ENCODE assay signal across 8 cellular contexts in the genomic region with DNA sequence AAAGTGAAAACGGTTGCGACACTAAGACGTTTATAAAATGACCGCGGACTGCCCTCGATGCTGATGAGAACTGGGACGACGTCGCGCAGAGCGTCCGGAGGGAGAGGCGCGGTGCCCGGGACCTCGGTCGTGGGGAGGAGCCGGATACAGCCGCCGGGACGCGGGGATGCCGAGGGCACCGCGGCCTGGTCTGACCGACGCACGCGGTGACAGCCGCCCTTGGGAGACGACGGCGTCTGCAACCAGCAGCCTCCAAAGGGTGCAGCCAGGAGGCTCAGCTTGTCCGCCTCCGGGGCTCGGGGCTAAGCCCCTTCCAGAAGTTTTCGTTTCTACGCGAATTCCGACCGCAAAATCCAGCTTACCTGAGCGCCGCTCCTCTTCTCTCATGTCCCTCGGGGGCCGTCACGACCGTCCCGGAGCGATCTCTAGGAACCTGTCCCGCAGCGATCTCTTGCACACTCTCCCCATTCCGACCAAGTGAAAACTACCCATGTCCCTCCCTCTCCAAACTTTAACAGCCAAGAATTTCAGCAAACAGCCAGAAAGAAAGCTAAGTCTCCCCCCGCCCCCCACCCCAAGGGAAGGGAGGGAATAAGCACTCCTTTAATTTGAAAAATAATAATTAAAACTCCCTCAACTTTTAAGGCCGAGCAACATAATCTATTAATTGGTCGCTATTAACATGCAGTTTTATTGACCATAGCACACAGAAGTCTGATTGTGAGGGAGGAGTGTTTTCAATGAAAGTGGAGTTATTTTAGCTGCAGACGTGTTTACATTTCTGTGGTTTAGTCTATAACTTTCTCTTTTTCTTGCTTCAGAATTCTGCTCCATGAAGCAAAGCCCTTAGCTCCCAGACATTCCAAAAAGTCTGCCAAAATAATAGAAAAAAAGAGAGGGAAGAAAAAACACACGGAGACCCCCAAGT.
DNase-seq lines count a peak whose midpoint lies in the region; ATAC-seq and TF ChIP-seq lines count a peak whose summit lies in the region.

No MANE protein-coding gene starts in this region.

- TF ChIP-seq CTCF in AG09309 (IDR thresholded peaks at IDR 0.05; ENCODE audit: control insufficient read depth, insufficient read depth, low read depth, low read length, missing control alignments) (no peak), mammary epithelial cell (conservative IDR thresholded peaks at IDR 0.05 in 1 of 2, IDR thresholded peaks at IDR 0.05 in 1 of 2; ENCODE audit: extremely low read depth in 1 of 2, insufficient read depth in 1 of 2, low read depth in 1 of 2, low read length in 2 of 2) (no peak), suprapubic skin (IDR thresholded peaks at IDR 0.05) (no peak)

- intact Hi-C loops in mammary epithelial cell (cut with micrococcal nuclease) = no loop called here

- in situ Hi-C loops in mammary epithelial cell (cut with MboI; ENCODE audit: low sequenced_read_pairs in 2 of 2) = no loop called here

- TF ChIP-seq RAD21 in Ishikawa (IDR thresholded peaks at IDR 0.05; ENCODE audit: low read depth) = no peak

- peak overlapping the region; percentile 34 for H2AFZ ChIP-seq in mammary epithelial cell (ENCODE audit: low read depth, low read length)

- no peak overlapping the region for H3K9ac ChIP-seq in mammary epithelial cell (ENCODE audit: insufficient read depth, low read length)

- ATAC-seq in GM19452 (IDR thresholded peaks at IDR 0.05; ENCODE audit: unreplicated experiment) (no peak), HG03469 (IDR thresholded peaks at IDR 0.05; ENCODE audit: unreplicated experiment) (no peak), HG03432 (IDR thresholded peaks at IDR 0.05; ENCODE audit: unreplicated experiment) (no peak)

- H3K27me3 ChIP-seq in mammary epithelial cell (ENCODE audit: insufficient read depth, low read length) (peaks cover 39% of the 10 kb centered on the region), suprapubic skin (peaks cover 42% of the 10 kb centered on the region)

- TF ChIP-seq POLR2A in suprapubic skin (IDR thresholded peaks at IDR 0.05) = no peak

- dilution Hi-C loops in mammary epithelial cell (cut with HindIII; ENCODE audit: low sequenced_read_pairs) = no loop called here

- no peaks in the 10 kb centered on the region for H4K20me1 ChIP-seq in mammary epithelial cell (ENCODE audit: insufficient read depth, low read length)

- TF ChIP-seq EP300 in Ishikawa (IDR thresholded peaks at IDR 0.05; ENCODE audit: borderline replicate concordance) (no peak), suprapubic skin (IDR thresholded peaks at IDR 0.05) (no peak)

- no peak overlapping the region for H3K27ac ChIP-seq in mammary epithelial cell (ENCODE audit: insufficient read depth, low read depth, low read length)
- H3K27ac ChIP-seq in suprapubic skin = no peak overlapping the region

- H3K4me1 ChIP-seq in mammary epithelial cell (ENCODE audit: insufficient read depth, low read length) (peaks cover 12% of the 10 kb centered on the region), suprapubic skin (peaks cover 20% of the 10 kb centered on the region)

- H3K9me3 ChIP-seq in mammary epithelial cell (replicated peaks; ENCODE audit: insufficient read depth, low read length) (no peaks in the 10 kb centered on the region), suprapubic skin (no peaks in the 10 kb centered on the region)

- DNase-seq in AG09309 (ENCODE audit: low read depth) = no peak
- no peak for DNase-seq in mammary epithelial cell
- peak; percentile 33 for DNase-seq in kidney glomerular epithelial cell (lab: John Stamatoyannopoulos, UW)
- no peak for DNase-seq in suprapubic skin (ENCODE audit: low spot score in 2 of 2)

- 6% methylated on average over 17 of the region's 57 CpGs for WGBS in mammary epithelial cell (ENCODE audit: low coverage, missing lambda C conversion rate)
- WGBS in suprapubic skin = 4% methylated on average over 31 of the region's 57 CpGs

- peak overlapping the region; percentile 84 for H3K4me2 ChIP-seq in mammary epithelial cell (ENCODE audit: insufficient read depth, low read depth, low read length)

- CTCF ChIA-PET in mammary epithelial cell (lab: Charles Lee; ENCODE audit: low non-redundant PET) = interaction anchor here (0.5 to 0.6 kb wide), 2 partner anchors 257 to 726 kb away, joined by 3 read pairs; no protein-coding TSS in a partner anchor

- H3K36me3 ChIP-seq in mammary epithelial cell (ENCODE audit: insufficient read depth, low read length) = no peaks in the 10 kb centered on the region
- H3K36me3 ChIP-seq in suprapubic skin = no peaks in the 10 kb centered on the region

- H3K4me3 ChIP-seq in AG09309 (ENCODE audit: control insufficient read depth, low read depth, low read length) (peak overlapping the region; percentile 25), mammary epithelial cell (replicated peaks in 1 of 3; ENCODE audit: insufficient read depth in 1 of 3, low read depth in 2 of 3, low read length in 3 of 3) (peak overlapping the region in 2 of 3 experiments; percentile 50), suprapubic skin (peak overlapping the region; percentile 54)

- no peaks in the 10 kb centered on the region for H3K79me2 ChIP-seq in mammary epithelial cell (ENCODE audit: insufficient read depth, low read length)

- no TSS peak for BruUV-seq in mammary epithelial cell (replicated peaks; lab: Mats Ljungman, UMichigan)

TF ChIP-seq in Ishikawa, 13 proteins besides CTCF, POLR2A, EP300 and RAD21:
- TF ChIP-seq, protein P1, sequence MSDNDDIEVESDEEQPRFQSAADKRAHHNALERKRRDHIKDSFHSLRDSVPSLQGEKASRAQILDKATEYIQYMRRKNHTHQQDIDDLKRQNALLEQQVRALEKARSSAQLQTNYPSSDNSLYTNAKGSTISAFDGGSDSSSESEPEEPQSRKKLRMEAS (IDR thresholded peaks at IDR 0.05) = 0 out of 2 replicates have a peak, but pooled peaks have one; percentile 7
- TF ChIP-seq TEAD4 (IDR thresholded peaks at IDR 0.05) = no peak
